1 cellular context compared by ENCODE assay signal in genomic region chr14:77059276-77059934, GRCh38.
TF ChIP-seq lines count a peak whose summit lies in the region.

No MANE protein-coding gene starts in this region.

TF ChIP-seq in endothelial cell of umbilical vein, 7 proteins besides CTCF, POLR2A, EP300 and RAD21:
- TF ChIP-seq MYC (IDR thresholded peaks at IDR 0.05; ENCODE audit: low read depth, low read length) (peak; percentile 68), EZH2 (IDR thresholded peaks at IDR 0.05; ENCODE audit: borderline replicate concordance, low read depth, low read length, severe bottlenecking) (no peak), POLR2AphosphoS5 (IDR thresholded peaks at IDR 0.05; ENCODE audit: insufficient read depth, low read depth, low read length) (no peak), GATA2 (IDR thresholded peaks at IDR 0.05; ENCODE audit: insufficient read depth, insufficient read length, low read depth, low read length) (peak; percentile 63), JUN (IDR thresholded peaks at IDR 0.05; ENCODE audit: borderline replicate concordance, insufficient read depth, insufficient read length, low read depth) (peak; percentile 61), FOS (IDR thresholded peaks at IDR 0.05; ENCODE audit: borderline replicate concordance, insufficient read depth, low read length) (peak; percentile 66)
- TF ChIP-seq, protein P1, sequence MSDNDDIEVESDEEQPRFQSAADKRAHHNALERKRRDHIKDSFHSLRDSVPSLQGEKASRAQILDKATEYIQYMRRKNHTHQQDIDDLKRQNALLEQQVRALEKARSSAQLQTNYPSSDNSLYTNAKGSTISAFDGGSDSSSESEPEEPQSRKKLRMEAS (IDR thresholded peaks at IDR 0.05; ENCODE audit: insufficient read depth, insufficient read length) = peak; percentile 83
